ENCODE assay signal across 8 cellular contexts in genomic region chr1:43349594-43350306, GRCh38. TPM values are rescaled to one million over a fixed set of nuclear protein-coding genes. Genes with fewer than 3 reads are reported as not detected.
DNase-seq lines count a peak whose midpoint lies in the region; ATAC-seq and TF ChIP-seq lines count a peak whose summit lies in the region.

No MANE protein-coding gene starts in this region.

- H3K36me3 ChIP-seq in BLaER1 treated with 17β-estradiol and CSF1 and Interleukin-3, amounts not matched to agents 10 nM and 100 nM: no peaks in the 10 kb centered on the region
- H3K36me3 ChIP-seq in NT2/D1 (ENCODE audit: insufficient read depth, insufficient read length, low read length) (peaks cover 4% of the 10 kb centered on the region), duodenal mucosa (ENCODE audit: control insufficient read depth in 1 of 2, insufficient read depth in 2 of 2, low read length in 2 of 2) (no peaks in the 10 kb centered on the region), muscle layer of duodenum (ENCODE audit: control insufficient read depth in 1 of 2, insufficient read depth in 2 of 2, low read length in 2 of 2) (no peaks in the 10 kb centered on the region)

- no peaks in the 10 kb centered on the region for H3K9me3 ChIP-seq in BLaER1 treated with 17β-estradiol and CSF1 and Interleukin-3, amounts not matched to agents 10 nM and 100 nM (replicated peaks in 1 of 11)
- no peaks in the 10 kb centered on the region for H3K9me3 ChIP-seq in NT2/D1 (ENCODE audit: insufficient read depth, low read length)
- no peaks in the 10 kb centered on the region for H3K9me3 ChIP-seq in duodenal mucosa (ENCODE audit: control insufficient read depth in 1 of 2, low read length in 2 of 2)
- H3K9me3 ChIP-seq in muscle layer of duodenum (ENCODE audit: control insufficient read depth in 1 of 2, low read length in 2 of 2): no peaks in the 10 kb centered on the region

- no peak for TF ChIP-seq CTCF in omental fat pad (IDR thresholded peaks at IDR 0.05)

- peak overlapping the region; percentile 71 to 92 (median 83) for H3K4me2 ChIP-seq in BLaER1 treated with 17β-estradiol and CSF1 and Interleukin-3, amounts not matched to agents 10 nM and 100 nM

- ATAC-seq in GM18868 (IDR thresholded peaks at IDR 0.05; ENCODE audit: unreplicated experiment): no peak
- no peak for ATAC-seq in omental fat pad (ENCODE audit: low FRiP score)
- ATAC-seq in GM18870 (IDR thresholded peaks at IDR 0.05; ENCODE audit: unreplicated experiment): no peak

- peaks cover 24 to 46% (median 34%) of the 10 kb centered on the region in 10 experiments for H3K4me1 ChIP-seq in BLaER1 treated with 17β-estradiol and CSF1 and Interleukin-3, amounts not matched to agents 10 nM and 100 nM
- peaks cover 13% of the 10 kb centered on the region for H3K4me1 ChIP-seq in NT2/D1 (ENCODE audit: insufficient read depth, insufficient read length)
- peaks cover 23 to 24% of the 10 kb centered on the region in 2 donors for H3K4me1 ChIP-seq in duodenal mucosa (ENCODE audit: control insufficient read depth in 1 of 2, insufficient read depth in 2 of 2, low read length in 2 of 2)
- peaks cover 6% of the 10 kb centered on the region in 2 donors for H3K4me1 ChIP-seq in muscle layer of duodenum (ENCODE audit: control insufficient read depth in 1 of 2, insufficient read depth in 2 of 2, low read length in 2 of 2)

- H3K4me3 ChIP-seq in BLaER1 treated with 17β-estradiol and CSF1 and Interleukin-3, amounts not matched to agents 10 nM and 100 nM: peak overlapping the region; percentile 49 to 71 (median 58)
- H3K4me3 ChIP-seq in NT2/D1 (ENCODE audit: insufficient read length, low read depth) (peak overlapping the region; percentile 74), duodenal mucosa (ENCODE audit: low read depth in 1 of 2, low read length in 2 of 2) (peak overlapping the region; percentile 66 to 70), muscle layer of duodenum (ENCODE audit: low read depth in 1 of 2, low read length in 2 of 2) (peak overlapping the region; percentile 17 to 75)

- H3K27ac ChIP-seq in BLaER1 treated with 17β-estradiol and CSF1 and Interleukin-3, amounts not matched to agents 10 nM and 100 nM: peak overlapping the region in 9 of 11 experiments; percentile 38 to 77 (median 62); a peak in 18 of 22 replicates
- peak overlapping the region; percentile 99 for H3K27ac ChIP-seq in duodenal mucosa (ENCODE audit: low read depth, low read length)
- peak overlapping the region; percentile 68 for H3K27ac ChIP-seq in muscle layer of duodenum (ENCODE audit: low read length)

- no peaks in the 10 kb centered on the region for H4K20me1 ChIP-seq in BLaER1 treated with 17β-estradiol and CSF1 and Interleukin-3, amounts not matched to agents 10 nM and 100 nM

- no peaks in the 10 kb centered on the region for H3K27me3 ChIP-seq in BLaER1 treated with 17β-estradiol and CSF1 and Interleukin-3, amounts not matched to agents 10 nM and 100 nM
- H3K27me3 ChIP-seq in NT2/D1 (ENCODE audit: insufficient read depth, insufficient read length) (peaks cover 21% of the 10 kb centered on the region), duodenal mucosa (ENCODE audit: control insufficient read depth in 1 of 2, insufficient read depth in 2 of 2, low read length in 2 of 2) (no peaks in the 10 kb centered on the region), muscle layer of duodenum (ENCODE audit: low read depth, low read length) (no peaks in the 10 kb centered on the region)

- DNase-seq in NT2/D1 (ENCODE audit: low read depth, low spot score) (no peak), omental fat pad (ENCODE audit: low spot score) (no peak)
- DNase-seq in central memory CD4-positive, alpha-beta T cell: no peak

- peak overlapping the region; percentile 36 to 74 (median 67); a peak in 19 of 22 replicates for H3K9ac ChIP-seq in BLaER1 treated with 17β-estradiol and CSF1 and Interleukin-3, amounts not matched to agents 10 nM and 100 nM
- H3K9ac ChIP-seq in NT2/D1 (ENCODE audit: insufficient read length, low read depth) (peak overlapping the region; percentile 95), duodenal mucosa (ENCODE audit: low read depth in 1 of 2, low read length in 2 of 2) (peak overlapping the region; percentile 80 to 87)

RNA-seq across cellular contexts. Expression of gene CDC20, which starts 9.0 kb away (rescaled TPM):
- total RNA-seq in omental fat pad: 1 to 10 TPM in 2 of 4 donors, under 1 TPM in 2; 0.38 to 3.0 (median 1.6) TPM

RNA-seq across cellular contexts. Expression of gene MPL, which starts 12.1 kb away (rescaled TPM):
- under 1 TPM in 2 of 4 donors, not detected in 2; 0.36 to 0.44 TPM for total RNA-seq in omental fat pad

RNA-seq across cellular contexts. Expression of gene ELOVL1, which starts 18.1 kb away (rescaled TPM):
- total RNA-seq in omental fat pad: 100 to 1,000 TPM in 1 of 4 donors, 10 to 100 TPM in 3; 56.4 to 124 (median 78.2) TPM

RNA-seq across cellular contexts. Expression of gene MED8, which starts 39.9 kb away (rescaled TPM):
- 10 to 100 TPM; 26.3 to 51.4 (median 37.1) TPM for total RNA-seq in omental fat pad

RNA-seq across cellular contexts. Expression of gene SZT2, which starts 39.9 kb away (rescaled TPM):
- 10 to 100 TPM; 26.4 to 61.9 (median 36.7) TPM for total RNA-seq in omental fat pad
